ENCODE assay signal across 8 cellular contexts in the genomic region with DNA sequence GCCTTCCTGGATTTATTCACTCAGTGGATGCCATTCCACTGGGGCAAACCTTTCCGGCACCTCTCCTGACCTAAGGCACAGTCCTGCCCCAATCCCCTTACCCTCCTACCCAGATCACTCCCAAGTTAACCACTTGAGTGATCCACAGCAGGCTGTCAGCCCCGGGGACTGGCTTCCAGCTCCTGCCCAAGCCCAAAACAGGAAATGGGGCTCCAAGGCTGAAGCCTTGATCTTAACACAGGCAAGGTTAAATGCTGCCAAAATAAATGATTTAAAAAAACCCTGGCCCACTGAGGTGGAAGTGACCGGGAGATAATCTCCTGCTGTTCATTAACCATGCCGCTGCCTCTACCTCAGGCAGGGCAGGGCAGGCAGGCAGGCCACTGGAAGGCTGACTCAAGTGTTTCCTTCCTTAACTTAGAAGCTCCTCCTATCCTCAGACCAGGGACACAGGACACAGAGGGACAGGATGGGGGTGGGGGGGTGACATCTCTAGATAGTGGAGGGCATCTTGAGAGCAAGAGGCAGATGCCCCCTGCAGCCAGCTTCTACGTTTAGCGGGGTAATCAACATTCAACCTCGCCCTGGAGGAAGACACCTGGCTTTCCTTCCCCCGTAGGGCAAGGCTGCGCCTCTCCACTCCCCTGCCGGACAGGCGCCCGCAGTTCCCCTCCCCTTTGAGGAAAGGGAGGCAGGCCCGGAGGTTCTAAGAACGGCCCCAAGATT. TPM values are rescaled to one million over a fixed set of nuclear protein-coding genes. Genes with fewer than 3 reads are reported as not detected.
DNase-seq lines count a peak whose midpoint lies in the region; ATAC-seq and TF ChIP-seq lines count a peak whose summit lies in the region.

No MANE protein-coding gene starts in this region.

- peak overlapping the region; percentile 66 for H3K4me3 ChIP-seq in CD4-positive, CD25-positive, alpha-beta regulatory T cell (ENCODE audit: low read depth, low read length)
- peak overlapping the region; percentile 75 to 96 (median 88) for H3K4me3 ChIP-seq in heart left ventricle
- peak overlapping the region; percentile 81 for H3K4me3 ChIP-seq in parathyroid adenoma (ENCODE audit: low read depth, low read length)

- no peaks in the 10 kb centered on the region for H3K27me3 ChIP-seq in CD4-positive, CD25-positive, alpha-beta regulatory T cell (ENCODE audit: control insufficient read depth, insufficient read depth, low read length)
- H3K27me3 ChIP-seq in heart left ventricle (peaks cover 0 to 7% (median 0%) of the 10 kb centered on the region in 9 donors), parathyroid adenoma (ENCODE audit: control insufficient read depth, insufficient read depth, low read length) (no peaks in the 10 kb centered on the region)

- H3K27ac Mint-ChIP-seq in CD4-positive, CD25-positive, alpha-beta regulatory T cell: peak overlapping the region in 2 of 3 donors; percentile 83 to 91
- peak overlapping the region in 1 of 3 donors; percentile 69 for H3K27ac Mint-ChIP-seq in IgD-negative memory B cell
- H3K27ac Mint-ChIP-seq in activated T-helper 1 cell treated with anti-CD3 and anti-CD28 coated beads, Interleukin-12 subunit alpha, Interleukin-12 subunit beta, Interleukin-2, Interleukin-4 antibody, amounts not matched to agents 30 ng/mL and 10 ng/mL and 1 ng/mL, durations not matched to agents 14 hours and 24 hours and 36 hours: peak overlapping the region; percentile 46

- H3K79me2 ChIP-seq in parathyroid adenoma: peaks cover 48% of the 10 kb centered on the region

- no peaks in the 10 kb centered on the region for H3K9me3 Mint-ChIP-seq in CD4-positive, CD25-positive, alpha-beta regulatory T cell
- no peaks in the 10 kb centered on the region for H3K9me3 Mint-ChIP-seq in IgD-negative memory B cell
- H3K9me3 Mint-ChIP-seq in activated T-helper 1 cell treated with anti-CD3 and anti-CD28 coated beads, Interleukin-12 subunit alpha, Interleukin-12 subunit beta, Interleukin-2, Interleukin-4 antibody, amounts not matched to agents 30 ng/mL and 10 ng/mL and 1 ng/mL, durations not matched to agents 14 hours and 24 hours and 36 hours: no peaks in the 10 kb centered on the region

- peak overlapping the region; percentile 88 to 99 (median 94) for H3K4me3 Mint-ChIP-seq in CD4-positive, CD25-positive, alpha-beta regulatory T cell
- peak overlapping the region; percentile 79 to 92 (median 84) for H3K4me3 Mint-ChIP-seq in IgD-negative memory B cell
- H3K4me3 Mint-ChIP-seq in activated T-helper 1 cell treated with anti-CD3 and anti-CD28 coated beads, Interleukin-12 subunit alpha, Interleukin-12 subunit beta, Interleukin-2, Interleukin-4 antibody, amounts not matched to agents 30 ng/mL and 10 ng/mL and 1 ng/mL, durations not matched to agents 14 hours and 24 hours and 36 hours: peak overlapping the region; percentile 84

- no peaks in the 10 kb centered on the region for H3K36me3 ChIP-seq in CD4-positive, CD25-positive, alpha-beta regulatory T cell (ENCODE audit: control insufficient read depth, insufficient read depth, low read length)
- H3K36me3 ChIP-seq in heart left ventricle: no peaks in the 10 kb centered on the region
- H3K36me3 ChIP-seq in parathyroid adenoma (ENCODE audit: control insufficient read depth, insufficient read depth, low read length): no peaks in the 10 kb centered on the region

- TF ChIP-seq POLR2A in heart left ventricle (IDR thresholded peaks at IDR 0.05): no peak

- no peak for TF ChIP-seq CTCF in heart left ventricle (IDR thresholded peaks at IDR 0.05)
- TF ChIP-seq CTCF in parathyroid adenoma (IDR thresholded peaks at IDR 0.05): no peak

- H3K4me2 ChIP-seq in parathyroid adenoma (ENCODE audit: low read length): peak overlapping the region; percentile 86

- no peaks in the 10 kb centered on the region for H3K9me3 ChIP-seq in CD4-positive, CD25-positive, alpha-beta regulatory T cell (ENCODE audit: control insufficient read depth in 2 of 2, low read length in 2 of 2)
- no peaks in the 10 kb centered on the region for H3K9me3 ChIP-seq in heart left ventricle
- no peaks in the 10 kb centered on the region for H3K9me3 ChIP-seq in parathyroid adenoma (ENCODE audit: control insufficient read depth, low read length)

- H3K4me1 ChIP-seq in CD4-positive, CD25-positive, alpha-beta regulatory T cell (ENCODE audit: control insufficient read depth, insufficient read depth, low read length, poor library complexity, severe bottlenecking): peaks cover 54% of the 10 kb centered on the region
- H3K4me1 ChIP-seq in heart left ventricle (peaks cover 0 to 56% (median 39%) of the 10 kb centered on the region in 12 donors), parathyroid adenoma (peaks cover 38% of the 10 kb centered on the region)

- ATAC-seq in CD4-positive, CD25-positive, alpha-beta regulatory T cell (ENCODE audit: low read depth in 2 of 2): no peak
- peak; percentile 29 to 68 (median 46) for ATAC-seq in heart left ventricle

- peak overlapping the region; percentile 97 for H3K9ac ChIP-seq in parathyroid adenoma

- DNase-seq in CD4-positive, CD25-positive, alpha-beta regulatory T cell: peak in 2 of 3 donors; percentile 15 to 20
- no peak for DNase-seq in activated T-helper 1 cell treated with anti-CD3 and anti-CD28 coated beads, Interleukin-12 subunit alpha, Interleukin-12 subunit beta, Interleukin-2, Interleukin-4 antibody, amounts not matched to agents 30 ng/mL and 10 ng/mL and 1 ng/mL, durations not matched to agents 14 hours and 24 hours and 36 hours (ENCODE audit: low spot score)
- DNase-seq in heart left ventricle (peak in 4 of 5 donors; percentile 35 to 57 (median 45)), GDM1 (lab: John Stamatoyannopoulos, UW) (no peak), putamen (ENCODE audit: low spot score) (no peak)
- DNase-seq in effector CD8-positive, alpha-beta T cell (lab: John Stamatoyannopoulos, UW): no peak

- H3K36me3 Mint-ChIP-seq in CD4-positive, CD25-positive, alpha-beta regulatory T cell: no peaks in the 10 kb centered on the region
- no peaks in the 10 kb centered on the region for H3K36me3 Mint-ChIP-seq in IgD-negative memory B cell
- no peaks in the 10 kb centered on the region for H3K36me3 Mint-ChIP-seq in activated T-helper 1 cell treated with anti-CD3 and anti-CD28 coated beads, Interleukin-12 subunit alpha, Interleukin-12 subunit beta, Interleukin-2, Interleukin-4 antibody, amounts not matched to agents 30 ng/mL and 10 ng/mL and 1 ng/mL, durations not matched to agents 14 hours and 24 hours and 36 hours (ENCODE audit: low read depth)

- H3K27ac ChIP-seq in CD4-positive, CD25-positive, alpha-beta regulatory T cell (ENCODE audit: insufficient read depth, low read length, poor library complexity, severe bottlenecking): peak overlapping the region; percentile 66
- H3K27ac ChIP-seq in heart left ventricle: peak overlapping the region in 9 of 12 donors; percentile 73 to 90 (median 84)
- H3K27ac ChIP-seq in parathyroid adenoma: peak overlapping the region; percentile 91

- intact Hi-C loops in activated T-helper 1 cell treated with anti-CD3 and anti-CD28 coated beads, Interleukin-12 subunit alpha, Interleukin-12 subunit beta, Interleukin-2, Interleukin-4 antibody, amounts not matched to agents 30 ng/mL and 10 ng/mL and 1 ng/mL, durations not matched to agents 14 hours and 24 hours and 36 hours (cut with micrococcal nuclease): loop anchor here (2.0 to 5.0 kb wide), 3 partner anchors 65 to 1884 kb away; partner anchors contain the start of genes EGR4 and PAIP2B
- intact Hi-C loops in heart left ventricle (cut with DNase I): loop anchor here in 1 of 10 donors (5.0 kb wide), 1 partner anchor 39 kb away; the partner anchor contains the start of gene SFXN5

- H2AFZ ChIP-seq in parathyroid adenoma: peak overlapping the region; percentile 65

- peaks cover 11 to 57% (median 32%) of the 10 kb centered on the region in 4 donors for H3K4me1 Mint-ChIP-seq in CD4-positive, CD25-positive, alpha-beta regulatory T cell
- H3K4me1 Mint-ChIP-seq in IgD-negative memory B cell: peaks cover 4 to 8% (median 8%) of the 10 kb centered on the region in 3 donors
- peaks cover 33% of the 10 kb centered on the region for H3K4me1 Mint-ChIP-seq in activated T-helper 1 cell treated with anti-CD3 and anti-CD28 coated beads, Interleukin-12 subunit alpha, Interleukin-12 subunit beta, Interleukin-2, Interleukin-4 antibody, amounts not matched to agents 30 ng/mL and 10 ng/mL and 1 ng/mL, durations not matched to agents 14 hours and 24 hours and 36 hours (ENCODE audit: low read depth)

- peaks cover 6% of the 10 kb centered on the region for H3K27me3 Mint-ChIP-seq in CD4-positive, CD25-positive, alpha-beta regulatory T cell
- H3K27me3 Mint-ChIP-seq in IgD-negative memory B cell: peaks cover 6% of the 10 kb centered on the region
- H3K27me3 Mint-ChIP-seq in activated T-helper 1 cell treated with anti-CD3 and anti-CD28 coated beads, Interleukin-12 subunit alpha, Interleukin-12 subunit beta, Interleukin-2, Interleukin-4 antibody, amounts not matched to agents 30 ng/mL and 10 ng/mL and 1 ng/mL, durations not matched to agents 14 hours and 24 hours and 36 hours (ENCODE audit: insufficient read depth): peaks cover 9% of the 10 kb centered on the region

- WGBS in heart left ventricle, 4 donors: 11 to 23% (median 12%) methylated on average over 13 to 14 of the region's 14 CpGs

RNA-seq across cellular contexts. Expression of gene RAB11FIP5, which starts 1.3 kb away (rescaled TPM):
- total RNA-seq in CD4-positive, CD25-positive, alpha-beta regulatory T cell: 30.8 TPM
- 10 to 100 TPM; 15.4 to 24.0 (median 19.7) TPM for polyA plus RNA-seq in CD4-positive, CD25-positive, alpha-beta regulatory T cell
- polyA plus RNA-seq in IgD-negative memory B cell (4.8 TPM), heart left ventricle (10 to 100 TPM; 10.7 to 50.7 TPM)
- total RNA-seq in activated T-helper 1 cell treated with anti-CD3 and anti-CD28 coated beads, Interleukin-12 subunit alpha, Interleukin-12 subunit beta, Interleukin-2, Interleukin-4 antibody, amounts not matched to agents 30 ng/mL and 10 ng/mL and 1 ng/mL, durations not matched to agents 14 hours and 24 hours and 36 hours: 12.1 and 12.9 TPM in 2 replicates
- 10 to 100 TPM; 18.6 to 43.7 (median 24.8) TPM for total RNA-seq in heart left ventricle

RNA-seq across cellular contexts. Expression of gene SFXN5, which starts 40.0 kb away (rescaled TPM):
- total RNA-seq in CD4-positive, CD25-positive, alpha-beta regulatory T cell: 8.0 TPM
- 1 to 10 TPM; 1.0 to 2.0 (median 1.7) TPM for polyA plus RNA-seq in CD4-positive, CD25-positive, alpha-beta regulatory T cell
- polyA plus RNA-seq in IgD-negative memory B cell (2.8 TPM), heart left ventricle (1 to 10 TPM; 7.1 to 8.2 TPM)
- 9.5 and 12.0 TPM in 2 replicates for total RNA-seq in activated T-helper 1 cell treated with anti-CD3 and anti-CD28 coated beads, Interleukin-12 subunit alpha, Interleukin-12 subunit beta, Interleukin-2, Interleukin-4 antibody, amounts not matched to agents 30 ng/mL and 10 ng/mL and 1 ng/mL, durations not matched to agents 14 hours and 24 hours and 36 hours
- 10 to 100 TPM in 3 of 9 donors, 1 to 10 TPM in 6; 6.0 to 12.5 (median 9.1) TPM for total RNA-seq in heart left ventricle

Comparison
In these comparisons a context has a peak if more than half of its experiments do, and no peak if none do; other contexts are left out.
1. ATAC-seq: peak in heart left ventricle (4 of 4); none in CD4-positive, CD25-positive, alpha-beta regulatory T cell (0 of 2).
2. DNase-seq: peak in CD4-positive, CD25-positive, alpha-beta regulatory T cell (2 of 3) and heart left ventricle (4 of 5); none in activated T-helper 1 cell treated with anti-CD3 and anti-CD28 coated beads, Interleukin-12 subunit alpha, Interleukin-12 subunit beta, Interleukin-2, Interleukin-4 antibody, amounts not matched to agents 30 ng/mL and 10 ng/mL and 1 ng/mL, durations not matched to agents 14 hours and 24 hours and 36 hours (single experiment), GDM1 (single experiment), putamen (single experiment) and effector CD8-positive, alpha-beta T cell (single experiment).
3. Peak in every context shown above with its lines, with median percentiles within 50 percentile points of each other: H3K27ac ChIP-seq, H3K4me3 ChIP-seq and H3K4me3 Mint-ChIP-seq.